9 cellular contexts compared by ENCODE assay signal in genomic region chr9:121765021-121765950, GRCh38.
DNase-seq lines count a peak whose midpoint lies in the region; TF ChIP-seq lines count a peak whose summit lies in the region.
"Had no signal": no experiment of that assay in that cellular context is flagged by ENCODE, and none has a peak within 500 bp of the region (broad histone marks: within the 10 kb centered on the region; RNA-seq: fewer than 3 reads in every experiment).

No MANE protein-coding gene starts in this region.

- no peak overlapping the region for H3K4me2 ChIP-seq in MM.1S (ENCODE audit: low read depth, low read length)

- H2AFZ ChIP-seq in MM.1S (ENCODE audit: low read length), result no peak overlapping the region

- CTCF ChIA-PET in activated CD4-positive, alpha-beta memory T cell treated with anti-CD3 and anti-CD28 coated beads for 36 hours (lab: Charles Lee), result no interaction called here

- no peaks in the 10 kb centered on the region for H3K4me1 Mint-ChIP-seq in CD14-positive monocyte
- H3K4me1 Mint-ChIP-seq in activated CD4-positive, alpha-beta memory T cell treated with anti-CD3 and anti-CD28 coated beads for 36 hours (ENCODE audit: low read depth), result no peaks in the 10 kb centered on the region

- H3K79me2 ChIP-seq in MM.1S (ENCODE audit: low read length), result no peaks in the 10 kb centered on the region

- H3K27me3 ChIP-seq in HUES6 (ENCODE audit: control insufficient read depth, insufficient read depth, low read length), result no peaks in the 10 kb centered on the region
- no peaks in the 10 kb centered on the region for H3K27me3 ChIP-seq in tibial artery
- no peaks in the 10 kb centered on the region for H3K27me3 ChIP-seq in MM.1S (replicated peaks; ENCODE audit: insufficient read depth, low read length)

- no peaks in the 10 kb centered on the region for H3F3A ChIP-seq in MM.1S (ENCODE audit: insufficient read depth, low read length)

- H3K4me3 ChIP-seq in HUES6 (ENCODE audit: low read depth, low read length) (no peak overlapping the region), choroid plexus epithelial cell (ENCODE audit: low read depth, low read length) (no peak overlapping the region), tibial artery (no peak overlapping the region), MM.1S (ENCODE audit: low read length) (no peak overlapping the region)

- no peaks in the 10 kb centered on the region for H3K36me3 Mint-ChIP-seq in CD14-positive monocyte
- no peaks in the 10 kb centered on the region for H3K36me3 Mint-ChIP-seq in activated CD4-positive, alpha-beta memory T cell treated with anti-CD3 and anti-CD28 coated beads for 36 hours

- H3K4me1 ChIP-seq in HUES6 (ENCODE audit: control insufficient read depth, insufficient read depth, low read length) (peaks cover 8% of the 10 kb centered on the region; the same call in 1 of the 2 replicates), tibial artery (peaks cover 0 to 52% (median 33%) of the 10 kb centered on the region in 4 donors), MM.1S (ENCODE audit: low read length) (no peaks in the 10 kb centered on the region)

- peak overlapping the region; percentile 25 for H3K9ac ChIP-seq in HUES6 (ENCODE audit: low read length)
- H3K9ac ChIP-seq in MM.1S (ENCODE audit: low read length), result no peak overlapping the region

- TF ChIP-seq CTCF in choroid plexus epithelial cell (conservative IDR thresholded peaks at IDR 0.05; ENCODE audit: low read depth, low read length), result no peak
- no peak for TF ChIP-seq CTCF in tibial artery (IDR thresholded peaks at IDR 0.05)
- no peak for TF ChIP-seq CTCF in MM.1S (IDR thresholded peaks at IDR 0.05; ENCODE audit: low read length)
- TF ChIP-seq CTCF in CD14-positive monocyte (IDR thresholded peaks at IDR 0.05), result no peak

- no peak overlapping the region for H3K27ac ChIP-seq in HUES6 (ENCODE audit: low read depth, low read length)
- H3K27ac ChIP-seq in tibial artery, result peak overlapping the region; percentile 74 to 75
- H3K27ac ChIP-seq in MM.1S (ENCODE audit: low read length), result no peak overlapping the region

- H4K20me1 ChIP-seq in MM.1S (ENCODE audit: insufficient read depth, low read length), result no peaks in the 10 kb centered on the region

- no peak overlapping the region for H3K27ac Mint-ChIP-seq in CD14-positive monocyte
- H3K27ac Mint-ChIP-seq in activated CD4-positive, alpha-beta memory T cell treated with anti-CD3 and anti-CD28 coated beads for 36 hours, result no peak overlapping the region

- no peaks in the 10 kb centered on the region for H3K9me2 ChIP-seq in MM.1S (replicated peaks; ENCODE audit: insufficient read depth, low read length)

- POLR2A ChIA-PET in activated CD4-positive, alpha-beta memory T cell treated with anti-CD3 and anti-CD28 coated beads for 36 hours (lab: Charles Lee), result no interaction called here

- H3K9me3 Mint-ChIP-seq in CD14-positive monocyte, result no peaks in the 10 kb centered on the region
- no peaks in the 10 kb centered on the region for H3K9me3 Mint-ChIP-seq in activated CD4-positive, alpha-beta memory T cell treated with anti-CD3 and anti-CD28 coated beads for 36 hours

- no peak overlapping the region for H3K4me3 Mint-ChIP-seq in CD14-positive monocyte
- no peak overlapping the region for H3K4me3 Mint-ChIP-seq in activated CD4-positive, alpha-beta memory T cell treated with anti-CD3 and anti-CD28 coated beads for 36 hours

- DNase-seq in choroid plexus epithelial cell (ENCODE audit: low read depth) (peak; percentile 34), kidney tubule cell (ENCODE audit: low spot score) (peak; percentile 85), tibial artery (peak; percentile 70 to 85), MM.1S (no peak), activated gamma-delta T cell treated with Interleukin-2 at 50 U/mL for 16 hours (no peak), CD14-positive monocyte (ENCODE audit: low spot score) (no peak)
- DNase-seq in activated CD4-positive, alpha-beta memory T cell treated with anti-CD3 and anti-CD28 coated beads for 36 hours, result no peak
- DNase-seq: RPMI8226 had no signal

- intact Hi-C loops in tibial artery (cut with DNase I; ENCODE audit: low total_unique reads), result no loop called here
- intact Hi-C loops in CD14-positive monocyte (cut with micrococcal nuclease), result no loop called here
- intact Hi-C loops in activated CD4-positive, alpha-beta memory T cell treated with anti-CD3 and anti-CD28 coated beads for 36 hours (cut with micrococcal nuclease), result no loop called here

- H3K9me3 ChIP-seq in HUES6 (ENCODE audit: control insufficient read depth, insufficient read depth, low read depth, low read length) (no peaks in the 10 kb centered on the region), tibial artery (no peaks in the 10 kb centered on the region), MM.1S (replicated peaks; ENCODE audit: insufficient read depth, low read length) (no peaks in the 10 kb centered on the region)

- H3K36me3 ChIP-seq in HUES6 (ENCODE audit: control insufficient read depth, insufficient read depth, low read length) (peaks cover 92% of the 10 kb centered on the region), tibial artery (peaks cover 67 to 99% (median 85%) of the 10 kb centered on the region in 3 donors), MM.1S (replicated peaks; ENCODE audit: insufficient read depth, low read length) (no peaks in the 10 kb centered on the region)

- peaks cover 2 to 7% (median 4%) of the 10 kb centered on the region in 3 donors for H3K27me3 Mint-ChIP-seq in CD14-positive monocyte (ENCODE audit: low read depth in 3 of 3)
- no peaks in the 10 kb centered on the region for H3K27me3 Mint-ChIP-seq in activated CD4-positive, alpha-beta memory T cell treated with anti-CD3 and anti-CD28 coated beads for 36 hours

Comparison
In these comparisons a context has a peak if more than half of its experiments do, and no peak if none do; other contexts are left out.
1. H3K27ac ChIP-seq: peak in tibial artery (2 of 2); none in HUES6 (single experiment) and MM.1S (single experiment).
2. DNase-seq: peak in choroid plexus epithelial cell (single experiment), kidney tubule cell (single experiment) and tibial artery (2 of 2); none in MM.1S (single experiment), activated gamma-delta T cell treated with Interleukin-2 at 50 U/mL for 16 hours (single experiment), CD14-positive monocyte (single experiment) and activated CD4-positive, alpha-beta memory T cell treated with anti-CD3 and anti-CD28 coated beads for 36 hours (single experiment).